Comparison of ENCODE assay signal across 1 cellular context in the genomic region with DNA sequence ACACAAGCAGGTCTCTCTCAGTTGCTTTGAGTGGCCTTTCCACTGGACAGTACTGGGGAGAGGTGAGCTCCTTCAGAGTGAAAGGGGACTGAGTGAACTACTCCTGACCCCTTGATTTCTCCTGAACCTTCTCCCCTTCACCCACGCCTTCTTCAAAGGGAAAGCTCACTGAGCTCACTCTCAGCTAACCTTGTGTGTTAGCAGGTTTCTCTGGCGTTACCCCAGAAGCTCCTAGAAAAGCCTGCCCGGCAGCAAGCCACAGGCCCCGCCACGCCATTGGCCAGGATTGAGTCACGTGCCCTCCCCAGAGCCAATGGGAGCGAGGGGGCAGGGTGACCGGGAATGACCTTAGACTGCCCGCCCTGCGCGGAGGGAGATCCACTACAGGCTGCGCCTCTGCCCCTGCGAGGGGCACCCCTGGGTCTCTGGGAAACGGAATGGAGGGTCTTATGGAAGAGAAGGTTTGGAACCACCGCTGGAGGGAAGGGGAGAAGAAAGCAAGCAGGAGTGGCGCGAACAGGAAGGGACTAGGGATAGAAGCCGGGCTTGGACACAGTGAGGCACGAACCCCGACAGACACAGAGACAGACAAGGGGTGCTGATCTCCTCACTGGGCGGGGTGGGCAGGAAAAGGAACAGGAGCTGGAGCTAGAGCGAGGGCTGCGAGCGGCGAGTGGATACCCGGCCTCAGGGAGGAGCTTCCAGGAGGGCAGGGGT.
TF ChIP-seq lines count a peak whose summit lies in the region.

No MANE protein-coding gene starts in this region.

TF ChIP-seq in GM12878, 131 proteins besides CTCF, POLR2A, EP300 and RAD21 (continued from another document):
- TF ChIP-seq, protein P1, sequence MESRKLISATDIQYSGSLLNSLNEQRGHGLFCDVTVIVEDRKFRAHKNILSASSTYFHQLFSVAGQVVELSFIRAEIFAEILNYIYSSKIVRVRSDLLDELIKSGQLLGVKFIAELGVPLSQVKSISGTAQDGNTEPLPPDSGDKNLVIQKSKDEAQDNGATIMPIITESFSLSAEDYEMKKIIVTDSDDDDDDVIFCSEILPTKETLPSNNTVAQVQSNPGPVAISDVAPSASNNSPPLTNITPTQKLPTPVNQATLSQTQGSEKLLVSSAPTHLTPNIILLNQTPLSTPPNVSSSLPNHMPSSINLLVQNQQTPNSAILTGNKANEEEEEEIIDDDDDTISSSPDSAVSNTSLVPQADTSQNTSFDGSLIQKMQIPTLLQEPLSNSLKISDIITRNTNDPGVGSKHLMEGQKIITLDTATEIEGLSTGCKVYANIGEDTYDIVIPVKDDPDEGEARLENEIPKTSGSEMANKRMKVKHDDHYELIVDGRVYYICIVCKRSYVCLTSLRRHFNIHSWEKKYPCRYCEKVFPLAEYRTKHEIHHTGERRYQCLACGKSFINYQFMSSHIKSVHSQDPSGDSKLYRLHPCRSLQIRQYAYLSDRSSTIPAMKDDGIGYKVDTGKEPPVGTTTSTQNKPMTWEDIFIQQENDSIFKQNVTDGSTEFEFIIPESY (IDR thresholded peaks at IDR 0.05) = no peak
- no peak for TF ChIP-seq ETV6 (conservative IDR thresholded peaks at IDR 0.05 in 1 of 2, IDR thresholded peaks at IDR 0.05 in 1 of 2; ENCODE audit: borderline replicate concordance in 1 of 2, low read depth in 1 of 2)
- TF ChIP-seq SIN3A (IDR thresholded peaks at IDR 0.05; ENCODE audit: low read depth, low read length) = peak; percentile 39; the same call in 1 of the 2 replicates
- TF ChIP-seq, protein P2, sequence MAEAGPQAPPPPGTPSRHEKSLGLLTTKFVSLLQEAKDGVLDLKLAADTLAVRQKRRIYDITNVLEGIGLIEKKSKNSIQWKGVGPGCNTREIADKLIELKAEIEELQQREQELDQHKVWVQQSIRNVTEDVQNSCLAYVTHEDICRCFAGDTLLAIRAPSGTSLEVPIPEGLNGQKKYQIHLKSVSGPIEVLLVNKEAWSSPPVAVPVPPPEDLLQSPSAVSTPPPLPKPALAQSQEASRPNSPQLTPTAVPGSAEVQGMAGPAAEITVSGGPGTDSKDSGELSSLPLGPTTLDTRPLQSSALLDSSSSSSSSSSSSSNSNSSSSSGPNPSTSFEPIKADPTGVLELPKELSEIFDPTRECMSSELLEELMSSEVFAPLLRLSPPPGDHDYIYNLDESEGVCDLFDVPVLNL (IDR thresholded peaks at IDR 0.05; ENCODE audit: low read depth, low read length) = no peak
- peak; percentile 80 for TF ChIP-seq CHD2 (IDR thresholded peaks at IDR 0.05; ENCODE audit: borderline replicate concordance, low read depth, low read length)
- no peak for TF ChIP-seq SUZ12 (IDR thresholded peaks at IDR 0.05; ENCODE audit: unreplicated experiment)
- peak; percentile 54; the same call in 1 of the 2 replicates for TF ChIP-seq ZNF207 (IDR thresholded peaks at IDR 0.05; ENCODE audit: borderline replicate concordance)
- TF ChIP-seq SIX5 (IDR thresholded peaks at IDR 0.05; ENCODE audit: low read depth, low read length, severe bottlenecking) = no peak
- peak; percentile 84; the same call in 1 of the 2 replicates for TF ChIP-seq CBFB (IDR thresholded peaks at IDR 0.05; ENCODE audit: low read depth)
- no peak for TF ChIP-seq RBBP5 (conservative IDR thresholded peaks at IDR 0.05)
- TF ChIP-seq STAT3 (IDR thresholded peaks at IDR 0.05; ENCODE audit: low read depth, low read length) = no peak
- TF ChIP-seq, protein P3, sequence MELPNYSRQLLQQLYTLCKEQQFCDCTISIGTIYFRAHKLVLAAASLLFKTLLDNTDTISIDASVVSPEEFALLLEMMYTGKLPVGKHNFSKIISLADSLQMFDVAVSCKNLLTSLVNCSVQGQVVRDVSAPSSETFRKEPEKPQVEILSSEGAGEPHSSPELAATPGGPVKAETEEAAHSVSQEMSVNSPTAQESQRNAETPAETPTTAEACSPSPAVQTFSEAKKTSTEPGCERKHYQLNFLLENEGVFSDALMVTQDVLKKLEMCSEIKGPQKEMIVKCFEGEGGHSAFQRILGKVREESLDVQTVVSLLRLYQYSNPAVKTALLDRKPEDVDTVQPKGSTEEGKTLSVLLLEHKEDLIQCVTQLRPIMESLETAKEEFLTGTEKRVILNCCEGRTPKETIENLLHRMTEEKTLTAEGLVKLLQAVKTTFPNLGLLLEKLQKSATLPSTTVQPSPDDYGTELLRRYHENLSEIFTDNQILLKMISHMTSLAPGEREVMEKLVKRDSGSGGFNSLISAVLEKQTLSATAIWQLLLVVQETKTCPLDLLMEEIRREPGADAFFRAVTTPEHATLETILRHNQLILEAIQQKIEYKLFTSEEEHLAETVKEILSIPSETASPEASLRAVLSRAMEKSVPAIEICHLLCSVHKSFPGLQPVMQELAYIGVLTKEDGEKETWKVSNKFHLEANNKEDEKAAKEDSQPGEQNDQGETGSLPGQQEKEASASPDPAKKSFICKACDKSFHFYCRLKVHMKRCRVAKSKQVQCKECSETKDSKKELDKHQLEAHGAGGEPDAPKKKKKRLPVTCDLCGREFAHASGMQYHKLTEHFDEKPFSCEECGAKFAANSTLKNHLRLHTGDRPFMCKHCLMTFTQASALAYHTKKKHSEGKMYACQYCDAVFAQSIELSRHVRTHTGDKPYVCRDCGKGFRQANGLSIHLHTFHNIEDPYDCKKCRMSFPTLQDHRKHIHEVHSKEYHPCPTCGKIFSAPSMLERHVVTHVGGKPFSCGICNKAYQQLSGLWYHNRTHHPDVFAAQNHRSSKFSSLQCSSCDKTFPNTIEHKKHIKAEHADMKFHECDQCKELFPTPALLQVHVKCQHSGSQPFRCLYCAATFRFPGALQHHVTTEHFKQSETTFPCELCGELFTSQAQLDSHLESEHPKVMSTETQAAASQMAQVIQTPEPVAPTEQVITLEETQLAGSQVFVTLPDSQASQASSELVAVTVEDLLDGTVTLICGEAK (IDR thresholded peaks at IDR 0.05; ENCODE audit: borderline replicate concordance) = no peak
- TF ChIP-seq RFX5 (IDR thresholded peaks at IDR 0.05; ENCODE audit: low read depth, low read length) = peak; percentile 92
- TF ChIP-seq, protein P4, sequence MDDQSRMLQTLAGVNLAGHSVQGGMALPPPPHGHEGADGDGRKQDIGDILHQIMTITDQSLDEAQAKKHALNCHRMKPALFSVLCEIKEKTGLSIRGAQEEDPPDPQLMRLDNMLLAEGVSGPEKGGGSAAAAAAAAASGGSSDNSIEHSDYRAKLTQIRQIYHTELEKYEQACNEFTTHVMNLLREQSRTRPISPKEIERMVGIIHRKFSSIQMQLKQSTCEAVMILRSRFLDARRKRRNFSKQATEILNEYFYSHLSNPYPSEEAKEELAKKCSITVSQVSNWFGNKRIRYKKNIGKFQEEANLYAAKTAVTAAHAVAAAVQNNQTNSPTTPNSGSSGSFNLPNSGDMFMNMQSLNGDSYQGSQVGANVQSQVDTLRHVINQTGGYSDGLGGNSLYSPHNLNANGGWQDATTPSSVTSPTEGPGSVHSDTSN (IDR thresholded peaks at IDR 0.05; ENCODE audit: insufficient replicate concordance, low read depth, low read length) = no peak
- 0 out of 2 replicates have a peak, but pooled peaks have one; percentile 32 for TF ChIP-seq LARP7 (IDR thresholded peaks at IDR 0.05)
- TF ChIP-seq TBL1XR1 (IDR thresholded peaks at IDR 0.05; ENCODE audit: low read depth, low read length) = no peak
- TF ChIP-seq, protein P5, sequence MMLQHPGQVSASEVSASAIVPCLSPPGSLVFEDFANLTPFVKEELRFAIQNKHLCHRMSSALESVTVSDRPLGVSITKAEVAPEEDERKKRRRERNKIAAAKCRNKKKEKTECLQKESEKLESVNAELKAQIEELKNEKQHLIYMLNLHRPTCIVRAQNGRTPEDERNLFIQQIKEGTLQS (IDR thresholded peaks at IDR 0.05; ENCODE audit: borderline replicate concordance, extremely low read depth, low read depth, low read length) = peak; percentile 86; the same call in 1 of the 2 replicates
- TF ChIP-seq NFXL1 (IDR thresholded peaks at IDR 0.05; ENCODE audit: borderline replicate concordance) = no peak
- no peak for TF ChIP-seq MYB (IDR thresholded peaks at IDR 0.05; ENCODE audit: borderline replicate concordance, low read depth, low read length)
- TF ChIP-seq, protein P6, sequence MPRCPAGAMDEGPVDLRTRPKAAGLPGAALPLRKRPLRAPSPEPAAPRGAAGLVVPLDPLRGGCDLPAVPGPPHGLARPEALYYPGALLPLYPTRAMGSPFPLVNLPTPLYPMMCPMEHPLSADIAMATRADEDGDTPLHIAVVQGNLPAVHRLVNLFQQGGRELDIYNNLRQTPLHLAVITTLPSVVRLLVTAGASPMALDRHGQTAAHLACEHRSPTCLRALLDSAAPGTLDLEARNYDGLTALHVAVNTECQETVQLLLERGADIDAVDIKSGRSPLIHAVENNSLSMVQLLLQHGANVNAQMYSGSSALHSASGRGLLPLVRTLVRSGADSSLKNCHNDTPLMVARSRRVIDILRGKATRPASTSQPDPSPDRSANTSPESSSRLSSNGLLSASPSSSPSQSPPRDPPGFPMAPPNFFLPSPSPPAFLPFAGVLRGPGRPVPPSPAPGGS (IDR thresholded peaks at IDR 0.05; ENCODE audit: borderline replicate concordance, insufficient read depth, low read depth, low read length, poor library complexity, severe bottlenecking) = peak; percentile 38
- no peak for TF ChIP-seq TCF3 (IDR thresholded peaks at IDR 0.05; ENCODE audit: borderline replicate concordance, insufficient read depth, low read depth, low read length)
- no peak for TF ChIP-seq POU2F2 (IDR thresholded peaks at IDR 0.05; ENCODE audit: borderline replicate concordance, low read depth, low read length)
- TF ChIP-seq SP1 (IDR thresholded peaks at IDR 0.05; ENCODE audit: low read depth, low read length) = peak; percentile 90
- no peak for TF ChIP-seq KDM1A (IDR thresholded peaks at IDR 0.05; ENCODE audit: borderline replicate concordance)
- TF ChIP-seq RB1 (IDR thresholded peaks at IDR 0.05; ENCODE audit: borderline replicate concordance) = peak; percentile 55; the same call in 1 of the 2 replicates
- TF ChIP-seq, protein P7, sequence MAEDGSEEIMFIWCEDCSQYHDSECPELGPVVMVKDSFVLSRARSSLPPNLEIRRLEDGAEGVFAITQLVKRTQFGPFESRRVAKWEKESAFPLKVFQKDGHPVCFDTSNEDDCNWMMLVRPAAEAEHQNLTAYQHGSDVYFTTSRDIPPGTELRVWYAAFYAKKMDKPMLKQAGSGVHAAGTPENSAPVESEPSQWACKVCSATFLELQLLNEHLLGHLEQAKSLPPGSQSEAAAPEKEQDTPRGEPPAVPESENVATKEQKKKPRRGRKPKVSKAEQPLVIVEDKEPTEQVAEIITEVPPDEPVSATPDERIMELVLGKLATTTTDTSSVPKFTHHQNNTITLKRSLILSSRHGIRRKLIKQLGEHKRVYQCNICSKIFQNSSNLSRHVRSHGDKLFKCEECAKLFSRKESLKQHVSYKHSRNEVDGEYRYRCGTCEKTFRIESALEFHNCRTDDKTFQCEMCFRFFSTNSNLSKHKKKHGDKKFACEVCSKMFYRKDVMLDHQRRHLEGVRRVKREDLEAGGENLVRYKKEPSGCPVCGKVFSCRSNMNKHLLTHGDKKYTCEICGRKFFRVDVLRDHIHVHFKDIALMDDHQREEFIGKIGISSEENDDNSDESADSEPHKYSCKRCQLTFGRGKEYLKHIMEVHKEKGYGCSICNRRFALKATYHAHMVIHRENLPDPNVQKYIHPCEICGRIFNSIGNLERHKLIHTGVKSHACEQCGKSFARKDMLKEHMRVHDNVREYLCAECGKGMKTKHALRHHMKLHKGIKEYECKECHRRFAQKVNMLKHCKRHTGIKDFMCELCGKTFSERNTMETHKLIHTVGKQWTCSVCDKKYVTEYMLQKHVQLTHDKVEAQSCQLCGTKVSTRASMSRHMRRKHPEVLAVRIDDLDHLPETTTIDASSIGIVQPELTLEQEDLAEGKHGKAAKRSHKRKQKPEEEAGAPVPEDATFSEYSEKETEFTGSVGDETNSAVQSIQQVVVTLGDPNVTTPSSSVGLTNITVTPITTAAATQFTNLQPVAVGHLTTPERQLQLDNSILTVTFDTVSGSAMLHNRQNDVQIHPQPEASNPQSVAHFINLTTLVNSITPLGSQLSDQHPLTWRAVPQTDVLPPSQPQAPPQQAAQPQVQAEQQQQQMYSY (CRISPR knock-in tag; IDR thresholded peaks at IDR 0.05) = no peak
- TF ChIP-seq, protein P8, sequence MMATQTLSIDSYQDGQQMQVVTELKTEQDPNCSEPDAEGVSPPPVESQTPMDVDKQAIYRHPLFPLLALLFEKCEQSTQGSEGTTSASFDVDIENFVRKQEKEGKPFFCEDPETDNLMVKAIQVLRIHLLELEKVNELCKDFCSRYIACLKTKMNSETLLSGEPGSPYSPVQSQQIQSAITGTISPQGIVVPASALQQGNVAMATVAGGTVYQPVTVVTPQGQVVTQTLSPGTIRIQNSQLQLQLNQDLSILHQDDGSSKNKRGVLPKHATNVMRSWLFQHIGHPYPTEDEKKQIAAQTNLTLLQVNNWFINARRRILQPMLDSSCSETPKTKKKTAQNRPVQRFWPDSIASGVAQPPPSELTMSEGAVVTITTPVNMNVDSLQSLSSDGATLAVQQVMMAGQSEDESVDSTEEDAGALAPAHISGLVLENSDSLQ (IDR thresholded peaks at IDR 0.05) = no peak
- no peak for TF ChIP-seq KLF5 (IDR thresholded peaks at IDR 0.05; ENCODE audit: partially characterized antibody)
- TF ChIP-seq ATF7 (IDR thresholded peaks at IDR 0.05; ENCODE audit: low read depth) = no peak
- TF ChIP-seq, protein P9, sequence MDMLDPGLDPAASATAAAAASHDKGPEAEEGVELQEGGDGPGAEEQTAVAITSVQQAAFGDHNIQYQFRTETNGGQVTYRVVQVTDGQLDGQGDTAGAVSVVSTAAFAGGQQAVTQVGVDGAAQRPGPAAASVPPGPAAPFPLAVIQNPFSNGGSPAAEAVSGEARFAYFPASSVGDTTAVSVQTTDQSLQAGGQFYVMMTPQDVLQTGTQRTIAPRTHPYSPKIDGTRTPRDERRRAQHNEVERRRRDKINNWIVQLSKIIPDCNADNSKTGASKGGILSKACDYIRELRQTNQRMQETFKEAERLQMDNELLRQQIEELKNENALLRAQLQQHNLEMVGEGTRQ (IDR thresholded peaks at IDR 0.05; ENCODE audit: borderline replicate concordance, low read depth, low read length) = peak; percentile 95
- TF ChIP-seq MEF2B (IDR thresholded peaks at IDR 0.05; ENCODE audit: partially characterized antibody, poor library complexity, severe bottlenecking) = no peak
